13 cellular contexts compared by ENCODE assay signal in genomic region chr7:16933296-16934248, GRCh38. TPM values are rescaled to one million over a fixed set of nuclear protein-coding genes. Genes with fewer than 3 reads are reported as not detected.
DNase-seq lines count a peak whose midpoint lies in the region; ATAC-seq, FAIRE-seq and TF ChIP-seq lines count a peak whose summit lies in the region.
"Had no signal": no experiment of that assay in that cellular context is flagged by ENCODE, and none has a peak within 500 bp of the region (broad histone marks: within the 10 kb centered on the region; RNA-seq: fewer than 3 reads in every experiment).

No MANE protein-coding gene starts in this region.

- H3K4me3 Mint-ChIP-seq in CD4-positive, alpha-beta memory T cell, result peak overlapping the region in 6 of 8 donors; percentile 47 to 76 (median 64)

- POLR2A ChIA-PET in CD4-positive, alpha-beta memory T cell (lab: Charles Lee; ENCODE audit: partially characterized antibody), result no interaction called here

- TF ChIP-seq CTCF in lung (IDR thresholded peaks at IDR 0.05; ENCODE audit: control extremely low read depth, extremely low read depth), result no peak

- no peak overlapping the region for H3K4me3 ChIP-seq in CD4-positive, alpha-beta memory T cell (ENCODE audit: low read length in 2 of 2)
- H3K4me3 ChIP-seq in Jurkat, Clone E6-1 (ENCODE audit: low read length), result peak overlapping the region; percentile 13
- H3K4me3 ChIP-seq in lung, result no peak overlapping the region
- H3K4me3 ChIP-seq: smooth muscle cell had no signal

- peaks cover 0 to 1% of the 10 kb centered on the region in 2 donors for H3K27me3 Mint-ChIP-seq in CD4-positive, alpha-beta memory T cell

- H3K9me3 ChIP-seq in CD4-positive, alpha-beta memory T cell (ENCODE audit: control insufficient read depth in 1 of 2, low read length in 2 of 2), result no peaks in the 10 kb centered on the region
- H3K9me3 ChIP-seq in lung (ENCODE audit: control insufficient read depth in 2 of 2, insufficient read depth in 1 of 2, low read length in 1 of 2), result no peaks in the 10 kb centered on the region

- H3K4me1 Mint-ChIP-seq in CD4-positive, alpha-beta memory T cell, result peaks cover 26 to 42% (median 40%) of the 10 kb centered on the region in 4 donors

- H3K9me3 Mint-ChIP-seq in CD4-positive, alpha-beta memory T cell, result peaks cover 0 to 1% (median 0%) of the 10 kb centered on the region in 8 donors

- H3K27ac Mint-ChIP-seq in CD4-positive, alpha-beta memory T cell, result peak overlapping the region in 3 of 7 donors; percentile 9 to 37 (median 34)

- intact Hi-C loops in CD4-positive, alpha-beta memory T cell (cut with micrococcal nuclease), result no loop called here

- H3K27ac ChIP-seq in CD4-positive, alpha-beta memory T cell (ENCODE audit: low read depth, low read length), result no peak overlapping the region
- no peak overlapping the region for H3K27ac ChIP-seq in lung (ENCODE audit: low read depth in 1 of 2, low read length in 1 of 2)
- H3K27ac ChIP-seq: VCaP had no signal

- CTCF ChIA-PET in CD4-positive, alpha-beta memory T cell (lab: Charles Lee; ENCODE audit: partially characterized antibody), result interaction anchor here (0.7 kb wide), 1 partner anchor 17 kb away, joined by 3 read pairs; no protein-coding TSS in a partner anchor

- H3K4me1 ChIP-seq in CD4-positive, alpha-beta memory T cell (ENCODE audit: insufficient read depth, low read length), result peaks cover 45% of the 10 kb centered on the region
- H3K4me1 ChIP-seq in lung (ENCODE audit: control insufficient read depth in 2 of 2, insufficient read depth in 2 of 2, low read length in 2 of 2), result peaks cover 0 to 3% of the 10 kb centered on the region in 2 donors

- DNase-seq in CD4-positive, alpha-beta memory T cell, result no peak
- DNase-seq in Jurkat, Clone E6-1 (ENCODE audit: low read depth, low spot score), result peak; percentile 77
- DNase-seq in UCSD-AML1 (lab: John Stamatoyannopoulos, UW; ENCODE audit: unreplicated experiment) (peak; percentile 65), lung (ENCODE audit: low spot score) (no peak), HTR-8/SVneo (ENCODE audit: insufficient read length, low spot score) (no peak)
- DNase-seq: erythroblast, NCI-H748 treated with DMSO at 0.1 percent for 48 hours had no signal

- H3K36me3 Mint-ChIP-seq in CD4-positive, alpha-beta memory T cell, result no peaks in the 10 kb centered on the region

- no peaks in the 10 kb centered on the region for H3K27me3 ChIP-seq in CD4-positive, alpha-beta memory T cell (ENCODE audit: insufficient read depth, low read length)
- no peaks in the 10 kb centered on the region for H3K27me3 ChIP-seq in lung (ENCODE audit: control insufficient read depth, insufficient read depth)

- 51 to 60% methylated on average over 5 of the region's 5 CpGs for WGBS in lung, 2 donors

- H3K36me3 ChIP-seq in CD4-positive, alpha-beta memory T cell (ENCODE audit: insufficient read depth, low read length), result no peaks in the 10 kb centered on the region
- H3K36me3 ChIP-seq in lung (ENCODE audit: control insufficient read depth in 2 of 2, insufficient read depth in 2 of 2, low read length in 2 of 2), result no peaks in the 10 kb centered on the region

- no peak for FAIRE-seq in HTR-8/SVneo (lab: Jason Lieb, UNC)

- ATAC-seq in lung (ENCODE audit: insufficient read depth, low FRiP score), result peak; percentile 67
- no peak for ATAC-seq in GM19035 (IDR thresholded peaks at IDR 0.05; ENCODE audit: unreplicated experiment)
- ATAC-seq in HG03521 (IDR thresholded peaks at IDR 0.05; ENCODE audit: unreplicated experiment), result no peak
- ATAC-seq in GM21737 (IDR thresholded peaks at IDR 0.05; ENCODE audit: unreplicated experiment), result no peak
- ATAC-seq: HCT116 had no signal

RNA-seq across cellular contexts. Expression of gene AGR3, which starts 51.8 kb away (rescaled TPM):
- not detected for total RNA-seq in CD4-positive, alpha-beta memory T cell
- not detected for polyA plus RNA-seq in CD4-positive, alpha-beta memory T cell
- polyA plus RNA-seq in Jurkat, Clone E6-1 (2012; ENCODE audit: insufficient read depth, insufficient read length), result not detected
- 100 to 1,000 TPM; 136 to 195 TPM for total RNA-seq in lung
- polyA plus RNA-seq in lung, result 100 to 1,000 TPM; 182 to 464 TPM
- total RNA-seq: smooth muscle cell had no signal
- polyA plus RNA-seq: smooth muscle cell had no signal

Comparison
In these comparisons a context has a peak if more than half of its experiments do, and no peak if none do; other contexts are left out.
1. DNase-seq: peak in Jurkat, Clone E6-1 (single experiment) and UCSD-AML1 (single experiment); none in CD4-positive, alpha-beta memory T cell (0 of 5), lung (single experiment) and HTR-8/SVneo (single experiment).
2. RNA of gene AGR3, which starts 51.8 kb away (total RNA-seq): 136 to 195 TPM in lung; not detected in CD4-positive, alpha-beta memory T cell; every median in the first group is over 100 times any median in the second.